23 cellular contexts compared by ENCODE assay signal in genomic region chr10:62766383-62766782, GRCh38. TPM values are rescaled to one million over a fixed set of nuclear protein-coding genes. Genes with fewer than 3 reads are reported as not detected.
DNase-seq lines count a peak whose midpoint lies in the region; ATAC-seq and TF ChIP-seq lines count a peak whose summit lies in the region.
"Had no signal": no experiment of that assay in that cellular context is flagged by ENCODE, and none has a peak within 500 bp of the region (broad histone marks: within the 10 kb centered on the region; RNA-seq: fewer than 3 reads in every experiment).

No MANE protein-coding gene starts in this region.

- H3K36me3 ChIP-seq in PC-9 (ENCODE audit: low read depth): no peaks in the 10 kb centered on the region
- H3K36me3 ChIP-seq in hepatocyte (replicated peaks; ENCODE audit: insufficient read depth, low read depth): no peaks in the 10 kb centered on the region
- H3K36me3 ChIP-seq in lower lobe of right lung: no peaks in the 10 kb centered on the region
- H3K36me3 ChIP-seq: BE2C; BLaER1 treated with 17β-estradiol and CSF1 and Interleukin-3, amounts not matched to agents 10 nM and 100 nM had no signal

- H3K4me3 Mint-ChIP-seq in stimulated activated memory B cell treated with anti-CD40 and anti-IgM and Interleukin-4, amounts not matched to agents 10 μg/mL and 1 μg/mL and 100 μg/mL, for 72 hours: no peak overlapping the region
- H3K4me3 Mint-ChIP-seq: CD14-positive monocyte; CD8-positive, alpha-beta T cell; H9 had no signal

- H3K36me3 Mint-ChIP-seq in stimulated activated memory B cell treated with anti-CD40 and anti-IgM and Interleukin-4, amounts not matched to agents 10 μg/mL and 1 μg/mL and 100 μg/mL, for 72 hours: no peaks in the 10 kb centered on the region
- H3K36me3 Mint-ChIP-seq: CD8-positive, alpha-beta T cell had no signal

- H3K79me2 ChIP-seq in PC-9 (ENCODE audit: low read depth): no peaks in the 10 kb centered on the region
- no peaks in the 10 kb centered on the region for H3K79me2 ChIP-seq in hepatocyte

- peaks cover 12% of the 10 kb centered on the region for H3K4me1 ChIP-seq in PC-9 (replicated peaks; ENCODE audit: insufficient read depth)
- H3K4me1 ChIP-seq in hepatocyte (ENCODE audit: insufficient read depth): peaks cover 7% of the 10 kb centered on the region
- H3K4me1 ChIP-seq in lower lobe of right lung: no peaks in the 10 kb centered on the region
- H3K4me1 ChIP-seq: A549, BE2C had no signal

- POLR2A ChIA-PET in PC-9 (lab: Charles Lee; ENCODE audit: unreplicated experiment): no interaction called here

- peaks cover 21% of the 10 kb centered on the region for H3K4me1 Mint-ChIP-seq in stimulated activated memory B cell treated with anti-CD40 and anti-IgM and Interleukin-4, amounts not matched to agents 10 μg/mL and 1 μg/mL and 100 μg/mL, for 72 hours

- 44% methylated on average over 3 of the region's 3 CpGs for WGBS in hepatocyte (ENCODE audit: low lambda C conversion rate, missing lambda C conversion rate)

- peak; percentile 56 to 64 for ATAC-seq in lower lobe of right lung
- ATAC-seq in stimulated activated memory B cell treated with anti-CD40 and anti-IgM and Interleukin-4, amounts not matched to agents 10 μg/mL and 1 μg/mL and 100 μg/mL, for 72 hours: no peak
- no peak for ATAC-seq in GM19351 (IDR thresholded peaks at IDR 0.05; ENCODE audit: unreplicated experiment)
- no peak for ATAC-seq in GM21515 (IDR thresholded peaks at IDR 0.05; ENCODE audit: unreplicated experiment)
- ATAC-seq: A549, HCT116 had no signal

- DNase-seq in PC-9 (peak in 1 of 2 experiments; percentile 31), hepatocyte (ENCODE audit: low spot score) (peak; percentile 59), lower lobe of right lung (no peak), T-helper 2 cell (no peak), NCI-H1694 (lab: John Stamatoyannopoulos, UW) (no peak)
- DNase-seq: 8988T; ACHN; AML-193; BE2C; CD8-positive, alpha-beta T cell; DMS 273 treated with DMSO at 0.1 percent for 48 hours; DMS79; EL; GDM1; GM23248; H9 had no signal

- H2AFZ ChIP-seq in PC-9 (no peak overlapping the region), hepatocyte (no peak overlapping the region)
- H2AFZ ChIP-seq: GM23248 had no signal

- H4K20me1 ChIP-seq in PC-9 (ENCODE audit: insufficient read depth): no peaks in the 10 kb centered on the region
- H4K20me1 ChIP-seq in hepatocyte (ENCODE audit: insufficient read depth, poor library complexity, severe bottlenecking): no peaks in the 10 kb centered on the region
- H4K20me1 ChIP-seq: BLaER1 treated with 17β-estradiol and CSF1 and Interleukin-3, amounts not matched to agents 10 nM and 100 nM had no signal

- H3K27me3 ChIP-seq in PC-9 (ENCODE audit: insufficient read depth, low read depth) (no peaks in the 10 kb centered on the region), hepatocyte (no peaks in the 10 kb centered on the region), lower lobe of right lung (ENCODE audit: low read depth) (no peaks in the 10 kb centered on the region)
- H3K27me3 ChIP-seq: BE2C; BLaER1 treated with 17β-estradiol and CSF1 and Interleukin-3, amounts not matched to agents 10 nM and 100 nM had no signal

- H3K9me3 Mint-ChIP-seq in stimulated activated memory B cell treated with anti-CD40 and anti-IgM and Interleukin-4, amounts not matched to agents 10 μg/mL and 1 μg/mL and 100 μg/mL, for 72 hours: no peaks in the 10 kb centered on the region
- H3K9me3 Mint-ChIP-seq: CD8-positive, alpha-beta T cell; H9 had no signal

- H3K4me2 ChIP-seq in PC-9: peak overlapping the region; percentile 8; the same call in 1 of the 2 replicates
- no peak overlapping the region for H3K4me2 ChIP-seq in hepatocyte
- H3K4me2 ChIP-seq: A549; BLaER1 treated with 17β-estradiol and CSF1 and Interleukin-3, amounts not matched to agents 10 nM and 100 nM had no signal

- BruUV-seq in PC-9 (replicated peaks; lab: Mats Ljungman, UMichigan): no TSS peak

- no peak overlapping the region for H3K27ac ChIP-seq in PC-9
- peak overlapping the region; percentile 60 for H3K27ac ChIP-seq in hepatocyte
- H3K27ac ChIP-seq in lower lobe of right lung: no peak overlapping the region
- H3K27ac ChIP-seq: A549; BLaER1 treated with 17β-estradiol and CSF1 and Interleukin-3, amounts not matched to agents 10 nM and 100 nM; GM23248 had no signal

- H3K9me2 ChIP-seq in PC-9 (ENCODE audit: insufficient read depth) (no peaks in the 10 kb centered on the region), hepatocyte (replicated peaks; ENCODE audit: insufficient read depth) (no peaks in the 10 kb centered on the region)

- intact Hi-C loops in PC-9 (cut with micrococcal nuclease; ENCODE audit: unreplicated experiment) (no loop called here), lower lobe of right lung (cut with DNase I) (no loop called here)

- H3F3A ChIP-seq in PC-9 (ENCODE audit: insufficient read depth, low read depth): no peaks in the 10 kb centered on the region

- no peak overlapping the region for H3K4me3 ChIP-seq in PC-9
- no peak overlapping the region for H3K4me3 ChIP-seq in hepatocyte
- H3K4me3 ChIP-seq in lower lobe of right lung: no peak overlapping the region
- H3K4me3 ChIP-seq: A549; BLaER1 treated with 17β-estradiol and CSF1 and Interleukin-3, amounts not matched to agents 10 nM and 100 nM; GM23248 had no signal

- TF ChIP-seq CTCF in PC-9 (conservative IDR thresholded peaks at IDR 0.05) (no peak), hepatocyte (IDR thresholded peaks at IDR 0.05; ENCODE audit: poor library complexity) (no peak), lower lobe of right lung (IDR thresholded peaks at IDR 0.05) (no peak)

- no peaks in the 10 kb centered on the region for H3K27me3 Mint-ChIP-seq in stimulated activated memory B cell treated with anti-CD40 and anti-IgM and Interleukin-4, amounts not matched to agents 10 μg/mL and 1 μg/mL and 100 μg/mL, for 72 hours

- H3K27ac Mint-ChIP-seq in stimulated activated memory B cell treated with anti-CD40 and anti-IgM and Interleukin-4, amounts not matched to agents 10 μg/mL and 1 μg/mL and 100 μg/mL, for 72 hours: peak overlapping the region; percentile 7
- H3K27ac Mint-ChIP-seq: CD14-positive monocyte; CD8-positive, alpha-beta T cell; H9 had no signal

- CTCF ChIA-PET in PC-9 (lab: Charles Lee): no interaction called here

- H3K9me3 ChIP-seq in PC-9 (ENCODE audit: insufficient read depth, low read depth) (no peaks in the 10 kb centered on the region), hepatocyte (ENCODE audit: low read depth) (no peaks in the 10 kb centered on the region), lower lobe of right lung (no peaks in the 10 kb centered on the region)
- H3K9me3 ChIP-seq: A549; BE2C; BLaER1 treated with 17β-estradiol and CSF1 and Interleukin-3, amounts not matched to agents 10 nM and 100 nM had no signal

RNA-seq across cellular contexts. Expression of gene ADO, which starts 38.1 kb away (rescaled TPM):
- 13.6 and 13.7 TPM in 2 replicates for total RNA-seq in PC-9 (2021)
- 24.6 and 25.8 TPM in 2 replicates for total RNA-seq in hepatocyte
- polyA plus RNA-seq in hepatocyte: 5.7 and 8.9 TPM in 2 replicates
- total RNA-seq in lower lobe of right lung: 16.3 TPM

RNA-seq across cellular contexts. Expression of gene EGR2, which starts 49.8 kb away (rescaled TPM):
- total RNA-seq in PC-9 (2021): 0.24 and 0.53 TPM in 2 replicates
- 7.8 and 11.5 TPM in 2 replicates for total RNA-seq in hepatocyte
- polyA plus RNA-seq in hepatocyte: 10.4 and 16.1 TPM in 2 replicates
- total RNA-seq in lower lobe of right lung: 45.6 TPM

Comparison
In these comparisons a context has a peak if more than half of its experiments do, and no peak if none do; other contexts are left out.
1. ATAC-seq: peak in lower lobe of right lung (2 of 2); none in stimulated activated memory B cell treated with anti-CD40 and anti-IgM and Interleukin-4, amounts not matched to agents 10 μg/mL and 1 μg/mL and 100 μg/mL, for 72 hours (single experiment), GM19351 (single experiment) and GM21515 (single experiment).